In the genomic region with DNA sequence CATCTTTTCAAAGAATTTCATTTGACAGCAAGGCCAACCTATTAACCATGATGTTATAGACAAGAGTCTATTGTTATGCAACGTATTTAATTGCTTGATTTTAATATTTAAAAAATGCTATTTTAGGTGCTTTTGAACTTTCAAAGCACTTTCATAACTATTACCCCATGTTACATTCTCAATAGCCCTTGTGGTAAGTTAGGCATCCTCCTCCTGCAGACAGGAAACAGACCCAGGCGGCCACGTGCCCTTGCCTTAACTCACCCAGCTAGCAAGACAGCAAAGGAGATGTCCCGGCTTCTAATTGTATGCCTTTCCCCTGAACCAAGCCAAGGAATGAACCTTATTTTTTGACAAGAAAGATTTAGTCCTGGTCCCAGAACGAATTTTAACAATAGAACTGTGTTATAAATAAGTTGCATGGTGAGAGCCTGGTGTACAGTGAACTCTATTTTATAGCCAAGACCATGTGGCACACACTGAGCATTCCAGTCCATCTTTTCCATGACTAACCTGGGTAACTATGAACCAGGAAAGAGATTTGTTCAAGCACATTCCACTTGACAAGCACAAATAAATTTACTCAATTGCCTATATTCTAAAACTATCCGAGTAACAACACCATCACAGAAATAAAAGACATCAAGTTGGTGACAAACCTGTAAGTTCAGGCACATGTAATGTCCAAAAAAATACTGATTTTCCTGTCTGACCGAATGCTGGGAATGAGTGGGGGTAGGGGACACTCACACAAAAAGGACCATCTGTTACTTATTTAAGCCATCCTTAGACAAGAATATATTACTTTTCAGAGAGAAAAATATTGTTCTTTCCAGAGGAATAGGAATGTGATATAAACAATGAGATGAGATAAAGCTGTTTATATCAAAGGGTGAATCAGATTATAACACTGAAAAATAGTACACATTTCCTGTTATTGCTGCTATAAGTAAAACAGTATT, we compare ENCODE assay signal across 8 cellular contexts.
DNase-seq lines count a peak whose midpoint lies in the region; ATAC-seq and TF ChIP-seq lines count a peak whose summit lies in the region.

No MANE protein-coding gene starts in this region.

- H3K9ac ChIP-seq in Loucy (ENCODE audit: low read depth, low read length, poor library complexity, severe bottlenecking): no peak overlapping the region

- no peaks in the 10 kb centered on the region for H3K9me2 ChIP-seq in Loucy (replicated peaks; ENCODE audit: low read depth, low read length)

- intact Hi-C loops in uterus (cut with DNase I; ENCODE audit: low total_unique reads): no loop called here

- H3K36me3 ChIP-seq in Loucy (ENCODE audit: insufficient read depth, low read length) (no peaks in the 10 kb centered on the region), uterus (no peaks in the 10 kb centered on the region)

- H3K4me2 ChIP-seq in Loucy (ENCODE audit: low read depth, low read length, poor library complexity, severe bottlenecking): peak overlapping the region; percentile 62

- peak; percentile 64 for DNase-seq in GM04504 (ENCODE audit: low read depth)
- no peak for DNase-seq in glutamatergic neuron
- no peak for DNase-seq in SHP77 treated with DMSO at 0.1 percent for 48 hours (lab: John Stamatoyannopoulos, UW)
- no peak for DNase-seq in putamen (ENCODE audit: low spot score)
- DNase-seq in uterus: no peak
- no peak for DNase-seq in NCI-H345 treated with DMSO at 0.1 percent for 48 hours (lab: John Stamatoyannopoulos, UW; ENCODE audit: unreplicated experiment)

- no peaks in the 10 kb centered on the region for H3K79me2 ChIP-seq in Loucy (ENCODE audit: insufficient read depth, low read length)

- peaks cover 3% of the 10 kb centered on the region for H3K27me3 Mint-ChIP-seq in glutamatergic neuron (ENCODE audit: unreplicated experiment)

- no peak overlapping the region for H2AFZ ChIP-seq in Loucy (ENCODE audit: low read length)

- TF ChIP-seq CTCF in Loucy (conservative IDR thresholded peaks at IDR 0.05; ENCODE audit: low read length) (no peak), glutamatergic neuron (IDR thresholded peaks at IDR 0.05; ENCODE audit: partially characterized antibody, unreplicated experiment) (no peak), uterus (IDR thresholded peaks at IDR 0.05) (no peak)

- H3K9me3 ChIP-seq in Loucy (ENCODE audit: insufficient read depth, low read depth, low read length) (no peaks in the 10 kb centered on the region), uterus (no peaks in the 10 kb centered on the region)

- H3F3A ChIP-seq in Loucy (ENCODE audit: low read depth): no peaks in the 10 kb centered on the region

- H4K20me1 ChIP-seq in Loucy (ENCODE audit: insufficient read depth, low read length, poor library complexity, severe bottlenecking): no peaks in the 10 kb centered on the region

- peak overlapping the region; percentile 30 for H3K4me3 Mint-ChIP-seq in glutamatergic neuron (ENCODE audit: unreplicated experiment)

- peak overlapping the region in 1 of 2 donors; percentile 5 for H3K27ac ChIP-seq in uterus

- H3K27ac Mint-ChIP-seq in glutamatergic neuron (ENCODE audit: unreplicated experiment): peak overlapping the region; percentile 70

- peak; percentile 54 for ATAC-seq in GM21786 (IDR thresholded peaks at IDR 0.05; ENCODE audit: unreplicated experiment)

- H3K27me3 ChIP-seq in Loucy (ENCODE audit: insufficient read depth, low read length, poor library complexity, severe bottlenecking): peaks cover 47% of the 10 kb centered on the region
- H3K27me3 ChIP-seq in uterus: no peaks in the 10 kb centered on the region

- H3K9me3 Mint-ChIP-seq in glutamatergic neuron (ENCODE audit: unreplicated experiment): peaks cover 1% of the 10 kb centered on the region

- H3K36me3 Mint-ChIP-seq in glutamatergic neuron (ENCODE audit: unreplicated experiment): no peaks in the 10 kb centered on the region

- peaks cover 20% of the 10 kb centered on the region for H3K4me1 Mint-ChIP-seq in glutamatergic neuron (ENCODE audit: low read depth, unreplicated experiment)

- H3K4me1 ChIP-seq in Loucy (ENCODE audit: insufficient read depth, low read length, poor library complexity, severe bottlenecking) (peaks cover 25% of the 10 kb centered on the region), uterus (no peaks in the 10 kb centered on the region)

- H3K4me3 ChIP-seq in Loucy (ENCODE audit: low read length, poor library complexity, severe bottlenecking): peak overlapping the region; percentile 42
- no peak overlapping the region for H3K4me3 ChIP-seq in uterus

- no peak for TF ChIP-seq POLR2A in uterus (IDR thresholded peaks at IDR 0.05)
